Comparison of ENCODE assay signal across 36 cellular contexts in genomic region chr12:46795988-46796387, GRCh38. TPM values are rescaled to one million over a fixed set of nuclear protein-coding genes. Genes with fewer than 3 reads are reported as not detected.
"Had no signal": no experiment of that assay in that cellular context is flagged by ENCODE, and none has a peak within 500 bp of the region (broad histone marks: within the 10 kb centered on the region; RNA-seq: fewer than 3 reads in every experiment).

No MANE protein-coding gene starts in this region.

- H3K27ac Mint-ChIP-seq: activated B cell treated with CpG ODN at 0.5 μM for 24 hours; activated CD4-positive, alpha-beta memory T cell treated with anti-CD3 and anti-CD28 coated beads for 36 hours; activated CD4-positive, alpha-beta T cell treated with anti-CD3 and anti-CD28 coated beads, Interleukin-2, amount 10 ng/mL, durations not matched to agents 24 days and 14 days; activated CD8-positive, alpha-beta T cell treated with anti-CD3 and anti-CD28 coated beads for 36 hours; activated naive CD4-positive, alpha-beta T cell treated with anti-CD3 and anti-CD28 coated beads for 36 hours; activated naive CD4-positive, alpha-beta T cell treated with anti-CD3 and anti-CD28 coated beads, Interleukin-2, amount 50 U/mL, for 72 hours; activated naive CD8-positive, alpha-beta T cell treated with anti-CD3 and anti-CD28 coated beads for 36 hours; activated T-cell treated with anti-CD3 and anti-CD28 coated beads, Interleukin-2, amount 50 U/mL, for 72 hours; activated T-helper 1 cell treated with anti-CD3 and anti-CD28 coated beads, Interleukin-12 subunit alpha, Interleukin-12 subunit beta, Interleukin-2, Interleukin-4 antibody, amounts not matched to agents 30 ng/mL and 10 ng/mL and 1 ng/mL, durations not matched to agents 14 hours and 24 hours and 36 hours; activated T-helper 17 cell treated with anti-CD3 and anti-CD28 coated beads, Interleukin-2, amount 50 U/mL, for 72 hours; brain; T-helper 1 cell treated with Interleukin-12 subunit alpha and Interleukin-12 subunit beta and Interleukin-4 antibody, amounts not matched to agents 30 μg/mL and 1 μg/mL, for 36 hours; T-helper 2 cell treated with Interferon-gamma antibody and Interleukin-4, amounts not matched to agents 5 μg/mL and 100 μg/mL, for 36 hours had no signal

- H3K9me3 Mint-ChIP-seq: activated B cell treated with CpG ODN at 0.5 μM for 24 hours; activated CD4-positive, alpha-beta memory T cell treated with anti-CD3 and anti-CD28 coated beads for 36 hours; activated CD8-positive, alpha-beta T cell treated with anti-CD3 and anti-CD28 coated beads for 36 hours; activated naive CD4-positive, alpha-beta T cell treated with anti-CD3 and anti-CD28 coated beads for 36 hours; activated T-cell treated with anti-CD3 and anti-CD28 coated beads, Interleukin-2, amount 50 U/mL, for 4 hours; activated T-cell treated with anti-CD3 and anti-CD28 coated beads, Interleukin-2, amount 50 U/mL, for 72 hours; activated T-helper 1 cell treated with anti-CD3 and anti-CD28 coated beads, Interleukin-12 subunit alpha, Interleukin-12 subunit beta, Interleukin-2, Interleukin-4 antibody, amounts not matched to agents 30 ng/mL and 10 ng/mL and 1 ng/mL, durations not matched to agents 14 hours and 24 hours and 36 hours; activated T-helper 17 cell treated with anti-CD3 and anti-CD28 coated beads, Interleukin-2, amount 50 U/mL, for 72 hours; central memory CD8-positive, alpha-beta T cell; T-helper 1 cell treated with Interleukin-12 subunit alpha and Interleukin-12 subunit beta and Interleukin-4 antibody, amounts not matched to agents 30 μg/mL and 1 μg/mL, for 36 hours; T-helper 2 cell treated with Interferon-gamma antibody and Interleukin-4, amounts not matched to agents 5 μg/mL and 100 μg/mL, for 36 hours had no signal

- H3K4me1 Mint-ChIP-seq: activated B cell treated with CpG ODN at 0.5 μM for 24 hours; activated naive CD8-positive, alpha-beta T cell treated with anti-CD3 and anti-CD28 coated beads for 36 hours; activated T-helper 17 cell treated with anti-CD3 and anti-CD28 coated beads, Interleukin-2, amount 50 U/mL, for 72 hours; brain; central memory CD8-positive, alpha-beta T cell had no signal

- H3K36me3 ChIP-seq: ascending aorta, cardiac muscle cell had no signal

- H3K36me3 Mint-ChIP-seq: activated CD4-positive, alpha-beta memory T cell treated with anti-CD3 and anti-CD28 coated beads for 36 hours; brain had no signal

- DNase-seq: activated B cell treated with CpG ODN at 0.5 μM for 24 hours; activated CD4-positive, alpha-beta memory T cell treated with anti-CD3 and anti-CD28 coated beads for 36 hours; activated CD4-positive, alpha-beta T cell treated with anti-CD3 and anti-CD28 coated beads for 4 hours; activated CD4-positive, alpha-beta T cell treated with anti-CD3 and anti-CD28 coated beads, Interleukin-2, amount 10 ng/mL, durations not matched to agents 24 days and 14 days; activated CD4-positive, alpha-beta T cell treated with anti-CD3 and anti-CD28 coated beads, Interleukin-2, amount 50 U/mL, for 1 hour; activated CD4-positive, alpha-beta T cell treated with anti-CD3 and anti-CD28 coated beads, Interleukin-2, amount 50 U/mL, for 4 hours; activated CD4-positive, CD25-positive, alpha-beta regulatory T cell treated with anti-CD3 and anti-CD28 coated beads, Interleukin-2, amount 50 U/mL, for 72 hours; activated CD8-positive, alpha-beta memory T cell treated with anti-CD3 and anti-CD28 coated beads, Interleukin-2, amount 50 U/mL, for 4 hours; activated CD8-positive, alpha-beta T cell treated with anti-CD3 and anti-CD28 coated beads for 36 hours; activated effector memory CD4-positive, alpha-beta T cell treated with anti-CD3 and anti-CD28 coated beads, Interleukin-2, amount 50 U/mL, for 16 hours; activated gamma-delta T cell treated with Interleukin-2 at 50 U/mL for 16 hours; activated naive CD4-positive, alpha-beta T cell; activated naive CD4-positive, alpha-beta T cell treated with anti-CD3 and anti-CD28 coated beads for 36 hours; activated naive CD4-positive, alpha-beta T cell treated with anti-CD3 and anti-CD28 coated beads, Interleukin-2, amount 50 U/mL, for 16 hours; activated naive CD8-positive, alpha-beta T cell treated with anti-CD3 and anti-CD28 coated beads for 36 hours; activated T-cell treated with anti-CD3 and anti-CD28 coated beads for 4 hours; activated T-cell treated with anti-CD3 and anti-CD28 coated beads, Interleukin-2, amount 50 U/mL, for 1 hour; activated T-cell treated with anti-CD3 and anti-CD28 coated beads, Interleukin-2, amount 50 U/mL, for 4 hours; activated T-cell treated with anti-CD3 and anti-CD28 coated beads, Interleukin-2, amount 50 U/mL, for 72 hours; anterior cingulate cortex; cerebellar nuclear complex; T-helper 2 cell; T-helper 9 cell had no signal

- H3K27ac ChIP-seq: ascending aorta, cardiac muscle cell, VCaP had no signal

- H3K4me1 ChIP-seq: ascending aorta had no signal

- H3K4me3 Mint-ChIP-seq: activated B cell treated with CpG ODN at 0.5 μM for 24 hours; activated CD4-positive, alpha-beta memory T cell treated with anti-CD3 and anti-CD28 coated beads for 36 hours; activated CD4-positive, alpha-beta T cell treated with anti-CD3 and anti-CD28 coated beads, Interleukin-2, amount 10 ng/mL, durations not matched to agents 24 days and 14 days; activated CD8-positive, alpha-beta T cell treated with anti-CD3 and anti-CD28 coated beads for 36 hours; activated naive CD4-positive, alpha-beta T cell treated with anti-CD3 and anti-CD28 coated beads for 36 hours; activated naive CD8-positive, alpha-beta T cell treated with anti-CD3 and anti-CD28 coated beads for 36 hours; activated T-cell treated with anti-CD3 and anti-CD28 coated beads, Interleukin-2, amount 50 U/mL, for 4 hours; activated T-helper 1 cell treated with anti-CD3 and anti-CD28 coated beads, Interleukin-12 subunit alpha, Interleukin-12 subunit beta, Interleukin-2, Interleukin-4 antibody, amounts not matched to agents 30 ng/mL and 10 ng/mL and 1 ng/mL, durations not matched to agents 14 hours and 24 hours and 36 hours; activated T-helper 17 cell treated with anti-CD3 and anti-CD28 coated beads, Interleukin-2, amount 50 U/mL, for 72 hours; brain; central memory CD8-positive, alpha-beta T cell; T-helper 1 cell treated with Interleukin-12 subunit alpha and Interleukin-12 subunit beta and Interleukin-4 antibody, amounts not matched to agents 30 μg/mL and 1 μg/mL, for 36 hours; T-helper 2 cell treated with Interferon-gamma antibody and Interleukin-4, amounts not matched to agents 5 μg/mL and 100 μg/mL, for 36 hours had no signal

- FAIRE-seq: bronchial epithelial cell, TTC549 had no signal

- ATAC-seq: activated CD8-positive, alpha-beta T cell treated with anti-CD3 and anti-CD28 coated beads for 36 hours; activated naive CD4-positive, alpha-beta T cell treated with anti-CD3 and anti-CD28 coated beads, Interleukin-2, amount 50 U/mL, for 72 hours; activated T-cell treated with anti-CD3 and anti-CD28 coated beads, Interleukin-2, amount 50 U/mL, for 4 hours; activated T-helper 17 cell treated with anti-CD3 and anti-CD28 coated beads, Interleukin-2, amount 50 U/mL, for 72 hours had no signal

- H3K4me3 ChIP-seq: ascending aorta, cardiac muscle cell had no signal

- H3K9me3 ChIP-seq: ascending aorta had no signal

- H3K27me3 ChIP-seq: ascending aorta, cardiac muscle cell had no signal

- H3K27me3 Mint-ChIP-seq: activated B cell treated with CpG ODN at 0.5 μM for 24 hours; activated CD4-positive, alpha-beta T cell treated with anti-CD3 and anti-CD28 coated beads, Interleukin-2, amount 10 ng/mL, durations not matched to agents 24 days and 14 days had no signal

RNA-seq across cellular contexts. Expression of gene SLC38A4, which starts 29.8 kb away (rescaled TPM):
- total RNA-seq: activated B cell treated with CpG ODN at 0.5 μM for 24 hours; activated CD4-positive, alpha-beta memory T cell treated with anti-CD3 and anti-CD28 coated beads for 36 hours; activated CD4-positive, alpha-beta T cell treated with anti-CD3 and anti-CD28 coated beads, Interleukin-2, amount 10 ng/mL, durations not matched to agents 24 days and 14 days; activated CD8-positive, alpha-beta memory T cell treated with anti-CD3 and anti-CD28 coated beads for 36 hours; activated CD8-positive, alpha-beta T cell treated with anti-CD3 and anti-CD28 coated beads for 36 hours; activated naive CD4-positive, alpha-beta T cell treated with anti-CD3 and anti-CD28 coated beads for 36 hours; activated naive CD4-positive, alpha-beta T cell treated with anti-CD3 and anti-CD28 coated beads, Interleukin-2, amount 50 U/mL, for 72 hours; activated naive CD8-positive, alpha-beta T cell treated with anti-CD3 and anti-CD28 coated beads for 36 hours; activated T-helper 1 cell treated with anti-CD3 and anti-CD28 coated beads, Interleukin-12 subunit alpha, Interleukin-12 subunit beta, Interleukin-2, Interleukin-4 antibody, amounts not matched to agents 30 ng/mL and 10 ng/mL and 1 ng/mL, durations not matched to agents 14 hours and 24 hours and 36 hours; ascending aorta had no signal
